11 cellular contexts compared by ENCODE assay signal in the genomic region with DNA sequence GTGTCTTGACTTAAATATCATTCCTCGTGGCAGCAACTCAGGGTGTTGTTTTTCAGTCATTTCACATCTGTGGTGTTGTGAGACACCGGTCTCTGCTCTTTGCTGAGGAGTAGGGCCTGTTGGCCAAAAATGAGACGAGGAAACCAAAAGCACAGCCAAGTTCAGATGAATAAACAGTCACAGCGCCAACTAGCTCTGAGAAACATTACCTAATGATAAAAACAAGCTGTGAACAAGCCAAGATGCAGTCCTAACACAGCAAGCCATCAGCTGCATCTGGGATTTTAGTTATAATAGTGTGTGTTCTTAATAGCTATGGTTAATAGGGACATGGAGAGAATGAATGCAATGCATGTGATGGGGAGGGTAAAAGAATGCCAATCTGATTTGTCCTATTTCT.
A peak's percentile ranks its signal among the peaks of the same experiment; 100 is the strongest.
DNase-seq lines count a peak whose midpoint lies in the region; ATAC-seq and TF ChIP-seq lines count a peak whose summit lies in the region.
"Had no signal": no experiment of that assay in that cellular context is flagged by ENCODE, and none has a peak within 500 bp of the region (broad histone marks: within the 10 kb centered on the region; RNA-seq: fewer than 3 reads in every experiment).

No MANE protein-coding gene starts in this region.

- H3K27ac ChIP-seq in right lobe of liver (no peak overlapping the region), tibial artery (peak overlapping the region; percentile 53 to 59), SJCRH30 (no peak overlapping the region)
- H3K27ac ChIP-seq: SK-N-MC had no signal

- TF ChIP-seq CTCF in choroid plexus epithelial cell (conservative IDR thresholded peaks at IDR 0.05; ENCODE audit: low read depth, low read length) = peak; percentile 46
- TF ChIP-seq CTCF in right lobe of liver (IDR thresholded peaks at IDR 0.05) = peak in 2 of 4 donors; percentile 17 to 32
- TF ChIP-seq CTCF in tibial artery (IDR thresholded peaks at IDR 0.05) = no peak

- peak; percentile 18 for DNase-seq in HCEC 1CT
- DNase-seq in choroid plexus epithelial cell (ENCODE audit: low read depth) = peak; percentile 75
- peak in 1 of 3 donors; percentile 42 for DNase-seq in right lobe of liver
- DNase-seq in tibial artery = peak; percentile 34 to 64
- no peak for DNase-seq in SW480 (ENCODE audit: low spot score)
- DNase-seq in SJCRH30 = no peak
- DNase-seq: activated B cell treated with CpG ODN at 0.5 μM for 24 hours, Calu3, NCI-H1436 treated with DMSO at 0.1 percent for 48 hours had no signal

- H3K36me3 ChIP-seq in right lobe of liver = no peaks in the 10 kb centered on the region
- no peaks in the 10 kb centered on the region for H3K36me3 ChIP-seq in tibial artery
- H3K36me3 ChIP-seq in SJCRH30 = no peaks in the 10 kb centered on the region

- H3K4me1 ChIP-seq in right lobe of liver (peaks cover 0 to 12% (median 0%) of the 10 kb centered on the region in 4 donors), tibial artery (peaks cover 0 to 46% (median 2%) of the 10 kb centered on the region in 4 donors), SJCRH30 (no peaks in the 10 kb centered on the region)

- no peaks in the 10 kb centered on the region for H3K9me3 ChIP-seq in right lobe of liver
- H3K9me3 ChIP-seq in tibial artery = no peaks in the 10 kb centered on the region
- H3K9me3 ChIP-seq in SJCRH30 (replicated peaks) = no peaks in the 10 kb centered on the region

- 13% methylated on average over 4 of the region's 4 CpGs for WGBS in right lobe of liver (ENCODE audit: insufficient coverage, low coverage, low lambda C conversion rate, missing lambda C conversion rate)

- H3K27me3 ChIP-seq in right lobe of liver (no peaks in the 10 kb centered on the region), tibial artery (no peaks in the 10 kb centered on the region), SJCRH30 (no peaks in the 10 kb centered on the region)

- ATAC-seq in right lobe of liver (peak; percentile 77 to 93 (median 80)), GM19023 (IDR thresholded peaks at IDR 0.05; ENCODE audit: unreplicated experiment) (no peak)

- no peak for TF ChIP-seq POLR2A in right lobe of liver (IDR thresholded peaks at IDR 0.05)

- intact Hi-C loops in right lobe of liver (cut with DNase I) = no loop called here
- intact Hi-C loops in tibial artery (cut with DNase I; ENCODE audit: low total_unique reads) = no loop called here

- H3K4me3 ChIP-seq in choroid plexus epithelial cell (ENCODE audit: low read depth, low read length) (no peak overlapping the region), right lobe of liver (no peak overlapping the region), tibial artery (peak overlapping the region; percentile 7 to 28), SJCRH30 (no peak overlapping the region)
- H3K4me3 ChIP-seq: SK-N-MC had no signal

Comparison
In these comparisons a context has a peak if more than half of its experiments do, and no peak if none do; other contexts are left out.
1. DNase-seq: peak in HCEC 1CT (single experiment), choroid plexus epithelial cell (single experiment) and tibial artery (2 of 2); none in SW480 (single experiment) and SJCRH30 (0 of 2).
2. H3K4me3 ChIP-seq: peak in tibial artery (2 of 2); none in choroid plexus epithelial cell (single experiment), right lobe of liver (0 of 3) and SJCRH30 (single experiment).
3. H3K27ac ChIP-seq: peak in tibial artery (2 of 2); none in right lobe of liver (0 of 3) and SJCRH30 (single experiment).